In genomic region chr12:65192963-65193516, GRCh38 we compare ENCODE assay signal across 1 cellular context.
TF ChIP-seq lines count a peak whose summit lies in the region.

No MANE protein-coding gene starts in this region.

TF ChIP-seq in K562, 482 proteins besides CTCF, POLR2A, EP300 and RAD21 (continued from another document):
- TF ChIP-seq MLLT1 (IDR thresholded peaks at IDR 0.05) (peak in 1 of 2 experiments; percentile 77; a peak in 1 of 4 replicates), MAFG (tag; conservative IDR thresholded peaks at IDR 0.05) (0 out of 2 replicates have a peak, but pooled peaks have one; percentile 25), ID3 (CRISPR knock-in tag; IDR thresholded peaks at IDR 0.05) (no peak), ID3 (tag; IDR thresholded peaks at IDR 0.05) (0 out of 2 replicates have a peak, but pooled peaks have one; percentile 27), MAFK (IDR thresholded peaks at IDR 0.05; ENCODE audit: low read length) (no peak), MEIS2 (IDR thresholded peaks at IDR 0.05; ENCODE audit: partially characterized antibody) (peak; percentile 84), ZNF316 (IDR thresholded peaks at IDR 0.05) (peak; percentile 57), KDM1A (IDR thresholded peaks at IDR 0.05) (peak in 1 of 2 experiments; percentile 21; a peak in 1 of 4 replicates), ZNF507 (tag; conservative IDR thresholded peaks at IDR 0.05) (no peak), GTF2E2 (tag; IDR thresholded peaks at IDR 0.05) (no peak), BMI1 (IDR thresholded peaks at IDR 0.05; ENCODE audit: low read length) (no peak), PPARD (CRISPR knock-in tag; IDR thresholded peaks at IDR 0.05) (no peak), ESRRA (IDR thresholded peaks at IDR 0.05; ENCODE audit: borderline replicate concordance, low read depth) (peak; percentile 55; the same call in 1 of the 2 replicates), SMARCE1 (IDR thresholded peaks at IDR 0.05) (peak; percentile 58; the same call in 1 of the 2 replicates), NFIC (IDR thresholded peaks at IDR 0.05) (peak; percentile 95), HDAC3 (IDR thresholded peaks at IDR 0.05; ENCODE audit: borderline replicate concordance, partially characterized antibody) (no peak), RCOR1 (IDR thresholded peaks at IDR 0.05; ENCODE audit: borderline replicate concordance in 1 of 2, low read depth in 2 of 2, low read length in 2 of 2) (no peak), PHF20 (IDR thresholded peaks at IDR 0.05; ENCODE audit: partially characterized antibody) (no peak), BDP1 (IDR thresholded peaks at IDR 0.05; ENCODE audit: insufficient read depth, insufficient read length) (no peak), CBFA2T3 (IDR thresholded peaks at IDR 0.05) (peak; percentile 51), STAT6 (CRISPR knock-in tag; IDR thresholded peaks at IDR 0.05) (no peak)
